ENCODE assay signal across 10 cellular contexts in the genomic region with DNA sequence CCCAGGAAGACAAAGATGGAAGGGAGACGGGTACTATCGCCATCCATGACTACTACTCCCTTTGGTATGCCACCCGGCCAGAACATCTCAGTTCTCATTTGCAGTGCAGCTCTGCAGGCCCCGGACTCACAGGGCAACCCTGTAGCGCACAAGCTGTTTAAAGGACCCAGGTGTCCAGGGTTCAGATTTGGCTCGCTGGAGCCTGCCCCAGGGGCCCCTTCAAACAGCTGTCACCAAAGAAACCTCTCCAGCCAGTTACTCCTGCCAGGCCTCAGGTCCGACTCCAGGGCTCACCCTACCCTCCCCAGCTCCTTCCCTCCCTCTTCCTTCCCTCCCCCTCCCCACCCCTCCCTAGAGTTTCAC. TPM values are rescaled to one million over a fixed set of nuclear protein-coding genes. Genes with fewer than 3 reads are reported as not detected.
DNase-seq lines count a peak whose midpoint lies in the region; ATAC-seq and TF ChIP-seq lines count a peak whose summit lies in the region.
"Had no signal": no experiment of that assay in that cellular context is flagged by ENCODE, and none has a peak within 500 bp of the region (broad histone marks: within the 10 kb centered on the region; RNA-seq: fewer than 3 reads in every experiment).

No MANE protein-coding gene starts in this region.

- peak overlapping the region; percentile 53 for H3K27ac Mint-ChIP-seq in activated naive CD4-positive, alpha-beta T cell treated with anti-CD3 and anti-CD28 coated beads, Interleukin-2, amount 50 U/mL, for 24 hours

- H3K27me3 Mint-ChIP-seq in activated naive CD4-positive, alpha-beta T cell treated with anti-CD3 and anti-CD28 coated beads, Interleukin-2, amount 50 U/mL, for 24 hours: no peaks in the 10 kb centered on the region

- H3K27ac ChIP-seq in angular gyrus (ENCODE audit: low read depth, low read length): peak overlapping the region; percentile 100
- H3K27ac ChIP-seq in upper lobe of left lung: peak overlapping the region; percentile 69 to 97 (median 92)

- H3K4me3 Mint-ChIP-seq in activated naive CD4-positive, alpha-beta T cell treated with anti-CD3 and anti-CD28 coated beads, Interleukin-2, amount 50 U/mL, for 24 hours: peak overlapping the region; percentile 16

- no peaks in the 10 kb centered on the region for H3K27me3 ChIP-seq in mucosa of stomach (ENCODE audit: control insufficient read depth, insufficient read depth, low read length)
- no peaks in the 10 kb centered on the region for H3K27me3 ChIP-seq in upper lobe of left lung

- H3K9me3 Mint-ChIP-seq in activated naive CD4-positive, alpha-beta T cell treated with anti-CD3 and anti-CD28 coated beads, Interleukin-2, amount 50 U/mL, for 24 hours: no peaks in the 10 kb centered on the region

- H3K36me3 Mint-ChIP-seq in activated naive CD4-positive, alpha-beta T cell treated with anti-CD3 and anti-CD28 coated beads, Interleukin-2, amount 50 U/mL, for 24 hours: no peaks in the 10 kb centered on the region

- WGBS in upper lobe of left lung, 2 donors: 29 to 32% methylated on average over 7 of the region's 7 CpGs

- H3K4me1 Mint-ChIP-seq in activated naive CD4-positive, alpha-beta T cell treated with anti-CD3 and anti-CD28 coated beads, Interleukin-2, amount 50 U/mL, for 24 hours: peaks cover 39% of the 10 kb centered on the region

- TF ChIP-seq POLR2A in upper lobe of left lung (IDR thresholded peaks at IDR 0.05): no peak

- H3K9me3 ChIP-seq in mucosa of stomach (ENCODE audit: control insufficient read depth, low read length) (no peaks in the 10 kb centered on the region), upper lobe of left lung (no peaks in the 10 kb centered on the region)

- TF ChIP-seq CTCF in upper lobe of left lung (IDR thresholded peaks at IDR 0.05): no peak

- peaks cover 37% of the 10 kb centered on the region for H3K4me1 ChIP-seq in mucosa of stomach (ENCODE audit: control insufficient read depth, insufficient read depth, low read length)
- peaks cover 23 to 34% (median 32%) of the 10 kb centered on the region in 4 donors for H3K4me1 ChIP-seq in upper lobe of left lung

- peak overlapping the region; percentile 29 for H3K4me3 ChIP-seq in mucosa of stomach (ENCODE audit: low read length)
- peak overlapping the region in 2 of 4 donors; percentile 21 to 31 for H3K4me3 ChIP-seq in upper lobe of left lung

- peak overlapping the region; percentile 71 for H3K9ac ChIP-seq in mucosa of stomach (ENCODE audit: low read length)

- no peak for DNase-seq in activated naive CD4-positive, alpha-beta T cell treated with anti-CD3 and anti-CD28 coated beads, Interleukin-2, amount 50 U/mL, for 16 hours
- DNase-seq in upper lobe of left lung (no peak), epidermal melanocyte (ENCODE audit: insufficient read length, low spot score) (no peak), NCI-H1417 treated with DMSO at 0.1 percent for 48 hours (lab: John Stamatoyannopoulos, UW) (no peak), GDM1 (lab: John Stamatoyannopoulos, UW) (no peak)
- DNase-seq: stimulated activated CD4-positive, alpha-beta T cell treated with anti-CD3 and anti-CD28 coated beads, Interleukin-4, amount 100 ng/mL, for 4 hours had no signal

- H3K36me3 ChIP-seq in mucosa of stomach (ENCODE audit: control insufficient read depth, insufficient read depth, low read length): no peaks in the 10 kb centered on the region
- H3K36me3 ChIP-seq in upper lobe of left lung: no peaks in the 10 kb centered on the region

- no peak for TF ChIP-seq EP300 in upper lobe of left lung (IDR thresholded peaks at IDR 0.05)

- ATAC-seq in upper lobe of left lung (ENCODE audit: low FRiP score in 2 of 2): no peak

RNA-seq across cellular contexts. Expression of gene CHD4, which starts 5.5 kb away (rescaled TPM):
- 100 to 1,000 TPM; 165 to 267 (median 178) TPM for total RNA-seq in upper lobe of left lung

RNA-seq across cellular contexts. Expression of gene LPAR5, which starts 23.1 kb away (rescaled TPM):
- 1 to 10 TPM; 1.3 to 4.4 (median 2.9) TPM for total RNA-seq in upper lobe of left lung
- total RNA-seq: fibroblast of villous mesenchyme had no signal

RNA-seq across cellular contexts. Expression of gene ACRBP, which starts 34.6 kb away (rescaled TPM):
- 10 to 100 TPM in 1 of 6 donors, 1 to 10 TPM in 5; 1.8 to 12.6 (median 5.9) TPM for total RNA-seq in upper lobe of left lung
- total RNA-seq: fibroblast of villous mesenchyme had no signal

RNA-seq across cellular contexts. Expression of gene NOP2, which starts 44.5 kb away (rescaled TPM):
- total RNA-seq in upper lobe of left lung: 10 to 100 TPM; 19.4 to 49.2 (median 36.6) TPM

RNA-seq across cellular contexts. Expression of gene ING4, which starts 50.3 kb away (rescaled TPM):
- 10 to 100 TPM; 24.3 to 79.6 (median 33.8) TPM for total RNA-seq in upper lobe of left lung
